In the genomic region with DNA sequence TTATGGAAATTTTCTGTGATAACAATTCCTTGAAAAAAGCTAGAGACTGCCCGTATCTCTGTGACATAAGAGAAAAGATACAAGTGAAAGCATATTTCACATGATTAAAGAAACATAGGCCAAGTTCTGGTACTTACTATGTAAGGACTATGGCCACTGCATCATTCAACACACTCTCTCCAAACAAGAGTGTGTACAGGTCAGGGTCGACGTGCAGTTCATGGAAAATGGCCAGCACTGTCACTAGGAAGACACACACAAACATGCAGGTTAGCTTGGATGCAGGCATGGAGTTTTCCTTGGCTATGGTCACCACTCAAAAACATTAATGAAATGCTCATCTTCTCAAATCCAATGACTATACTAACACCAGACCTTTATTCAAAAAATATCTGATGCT, we compare ENCODE assay signal across 27 cellular contexts.
"Had no signal": no experiment of that assay in that cellular context is flagged by ENCODE, and none has a peak within 500 bp of the region (broad histone marks: within the 10 kb centered on the region; RNA-seq: fewer than 3 reads in every experiment).

No MANE protein-coding gene starts in this region.

- ATAC-seq: heart right ventricle; left ventricle myocardium superior; lower lobe of right lung; natural killer cell; sciatic nerve; stimulated activated naive B cell treated with anti-CD40 and anti-IgM and Interleukin-4, amounts not matched to agents 10 μg/mL and 1 μg/mL and 100 μg/mL, for 72 hours; stimulated activated naive CD8-positive, alpha-beta T cell treated with anti-CD3 and anti-CD28 coated beads, Interleukin-15, Interleukin-2, amounts not matched to agents 100 U/mL and 50 U/mL, for 24 hours; upper lobe of right lung had no signal

- DNase-seq: heart right ventricle; islet precursor cell; left ventricle myocardium superior; lower lobe of right lung; mammary epithelial cell; mesenchymal stem cell; naive B cell; natural killer cell; nephron progenitor cell; ovary; stimulated activated CD4-positive, alpha-beta T cell treated with anti-CD3 and anti-CD28 coated beads, Interleukin-12 subunit alpha, Interleukin-12 subunit beta, amount 100 ng/mL, for 4 hours; stimulated activated CD4-positive, alpha-beta T cell treated with anti-CD3 and anti-CD28 coated beads, Interleukin-15, amount 100 ng/mL, for 24 hours; stimulated activated CD4-positive, alpha-beta T cell treated with anti-CD3 and anti-CD28 coated beads, Interleukin-2, amount 100 ng/mL, for 24 hours; stimulated activated CD4-positive, alpha-beta T cell treated with anti-CD3 and anti-CD28 coated beads, Interleukin-4, amount 100 ng/mL, for 1 hour; stimulated activated naive B cell treated with anti-CD40 and anti-IgM and Interleukin-4, amounts not matched to agents 10 μg/mL and 1 μg/mL and 100 μg/mL, for 72 hours; stimulated activated naive CD8-positive, alpha-beta T cell treated with anti-CD3 and anti-CD28 coated beads, Interleukin-15, Interleukin-2, amounts not matched to agents 100 U/mL and 50 U/mL, for 24 hours; stomach; testis; thyroid gland; transverse colon; upper lobe of right lung had no signal

- H3K9ac ChIP-seq: neural progenitor cell had no signal

- H3K27me3 ChIP-seq: heart right ventricle, hepatocyte, neural progenitor cell, ovary, right atrium auricular region, stomach, testis, thyroid gland, transverse colon, upper lobe of right lung had no signal

- H3K36me3 ChIP-seq: lower lobe of right lung, neural progenitor cell, ovary, right atrium auricular region, thyroid gland, transverse colon, upper lobe of right lung had no signal

- H3K4me1 ChIP-seq: lower lobe of right lung, neural progenitor cell, right atrium auricular region, stomach, thyroid gland, upper lobe of right lung had no signal

- H3K4me2 ChIP-seq: hepatocyte, neural progenitor cell had no signal

- H2AFZ ChIP-seq: hepatocyte, neural progenitor cell had no signal

- H3K4me3 ChIP-seq: heart right ventricle, hepatocyte, lower lobe of right lung, neural progenitor cell, ovary, right atrium auricular region, skin epidermis, stomach, testis, thyroid gland, transverse colon, upper lobe of right lung had no signal

- H3K9me3 ChIP-seq: heart right ventricle, lower lobe of right lung, ovary, right atrium auricular region, stomach, testis, thyroid gland, transverse colon, upper lobe of right lung had no signal

- H3K27ac ChIP-seq: heart right ventricle, hepatocyte, lower lobe of right lung, neural progenitor cell, ovary, right atrium auricular region, skin epidermis, stomach, testis, thyroid gland, transverse colon, upper lobe of right lung had no signal

- FAIRE-seq: urothelium cell line had no signal

- H3K79me2 ChIP-seq: hepatocyte had no signal
